13 cellular contexts compared by ENCODE assay signal in genomic region chr17:64984181-64984580, GRCh38.
DNase-seq lines count a peak whose midpoint lies in the region; ATAC-seq and TF ChIP-seq lines count a peak whose summit lies in the region.
"Had no signal": no experiment of that assay in that cellular context is flagged by ENCODE, and none has a peak within 500 bp of the region (broad histone marks: within the 10 kb centered on the region; RNA-seq: fewer than 3 reads in every experiment).

No MANE protein-coding gene starts in this region.

- no peak for TF ChIP-seq POLR2A in stomach (IDR thresholded peaks at IDR 0.05)

- H3K27ac ChIP-seq in stomach: peak overlapping the region in 4 of 5 donors; percentile 81 to 93 (median 89)
- H3K27ac ChIP-seq: tibial artery had no signal

- H3K4me1 Mint-ChIP-seq in activated CD4-positive, alpha-beta T cell treated with anti-CD3 and anti-CD28 coated beads, Interleukin-2, amount 10 ng/mL, durations not matched to agents 24 days and 14 days: peaks cover 49% of the 10 kb centered on the region
- H3K4me1 Mint-ChIP-seq in T-helper 2 cell treated with Interferon-gamma antibody and Interleukin-4, amounts not matched to agents 5 μg/mL and 100 μg/mL, for 36 hours (ENCODE audit: low read depth): peaks cover 48% of the 10 kb centered on the region

- TF ChIP-seq EP300 in stomach (IDR thresholded peaks at IDR 0.05): no peak

- no peak for TF ChIP-seq CTCF in stomach (IDR thresholded peaks at IDR 0.05)

- peaks cover 8% of the 10 kb centered on the region for H3K9me3 Mint-ChIP-seq in activated CD4-positive, alpha-beta T cell treated with anti-CD3 and anti-CD28 coated beads, Interleukin-2, amount 10 ng/mL, durations not matched to agents 24 days and 14 days
- peaks cover 11% of the 10 kb centered on the region for H3K9me3 Mint-ChIP-seq in T-helper 2 cell treated with Interferon-gamma antibody and Interleukin-4, amounts not matched to agents 5 μg/mL and 100 μg/mL, for 36 hours

- H3K27me3 ChIP-seq in stomach: no peaks in the 10 kb centered on the region
- H3K27me3 ChIP-seq: gastroesophageal sphincter, tibial artery had no signal

- H3K4me3 Mint-ChIP-seq in activated CD4-positive, alpha-beta T cell treated with anti-CD3 and anti-CD28 coated beads, Interleukin-2, amount 10 ng/mL, durations not matched to agents 24 days and 14 days: peak overlapping the region; percentile 83
- H3K4me3 Mint-ChIP-seq in T-helper 2 cell treated with Interferon-gamma antibody and Interleukin-4, amounts not matched to agents 5 μg/mL and 100 μg/mL, for 36 hours: peak overlapping the region; percentile 75

- no peaks in the 10 kb centered on the region for H3K36me3 ChIP-seq in stomach
- H3K36me3 ChIP-seq: gastroesophageal sphincter, tibial artery had no signal

- peaks cover 11 to 42% (median 31%) of the 10 kb centered on the region in 4 donors for H3K4me1 ChIP-seq in stomach

- intact Hi-C loops in activated CD4-positive, alpha-beta T cell treated with anti-CD3 and anti-CD28 coated beads, Interleukin-2, amount 10 ng/mL, durations not matched to agents 24 days and 14 days (cut with micrococcal nuclease): loop anchor here (2.0 kb wide), 1 partner anchor 245 kb away; no protein-coding TSS in a partner anchor
- intact Hi-C loops in stomach (cut with DNase I; ENCODE audit: low total_unique reads): no loop called here

- no peak overlapping the region for H3K4me3 ChIP-seq in stomach
- H3K4me3 ChIP-seq: gastroesophageal sphincter, mucosa of descending colon, tibial artery had no signal

- H3K9me3 ChIP-seq in stomach: no peaks in the 10 kb centered on the region
- H3K9me3 ChIP-seq: gastroesophageal sphincter, mucosa of descending colon, tibial artery had no signal

- H3K27ac Mint-ChIP-seq in activated CD4-positive, alpha-beta T cell treated with anti-CD3 and anti-CD28 coated beads, Interleukin-2, amount 10 ng/mL, durations not matched to agents 24 days and 14 days: peak overlapping the region; percentile 99
- H3K27ac Mint-ChIP-seq in T-helper 2 cell treated with Interferon-gamma antibody and Interleukin-4, amounts not matched to agents 5 μg/mL and 100 μg/mL, for 36 hours: peak overlapping the region; percentile 94

- H3K36me3 Mint-ChIP-seq in activated CD4-positive, alpha-beta T cell treated with anti-CD3 and anti-CD28 coated beads, Interleukin-2, amount 10 ng/mL, durations not matched to agents 24 days and 14 days (ENCODE audit: low read depth): peaks cover 8% of the 10 kb centered on the region
- H3K36me3 Mint-ChIP-seq in T-helper 2 cell treated with Interferon-gamma antibody and Interleukin-4, amounts not matched to agents 5 μg/mL and 100 μg/mL, for 36 hours (ENCODE audit: low read depth): peaks cover 16% of the 10 kb centered on the region

- no peak for ATAC-seq in GM21423 (IDR thresholded peaks at IDR 0.05; ENCODE audit: unreplicated experiment)
- ATAC-seq: gastroesophageal sphincter had no signal

- no peaks in the 10 kb centered on the region for H3K27me3 Mint-ChIP-seq in activated CD4-positive, alpha-beta T cell treated with anti-CD3 and anti-CD28 coated beads, Interleukin-2, amount 10 ng/mL, durations not matched to agents 24 days and 14 days
- H3K27me3 Mint-ChIP-seq in T-helper 2 cell treated with Interferon-gamma antibody and Interleukin-4, amounts not matched to agents 5 μg/mL and 100 μg/mL, for 36 hours (ENCODE audit: low read depth): no peaks in the 10 kb centered on the region

- DNase-seq in activated CD4-positive, alpha-beta T cell treated with anti-CD3 and anti-CD28 coated beads, Interleukin-2, amount 10 ng/mL, durations not matched to agents 24 days and 14 days: peak; percentile 67
- DNase-seq in activated CD4-positive, alpha-beta T cell treated with anti-CD3 and anti-CD28 coated beads, Interleukin-2, amount 50 U/mL, for 4 hours: no peak
- peak; percentile 66 for DNase-seq in T-helper 2 cell treated with Interferon-gamma antibody and Interleukin-4, amounts not matched to agents 5 μg/mL and 100 μg/mL, for 36 hours (ENCODE audit: low spot score)
- peak; percentile 42 for DNase-seq in islet precursor cell
- no peak for DNase-seq in stomach
- no peak for DNase-seq in DMS53 (lab: John Stamatoyannopoulos, UW)
- DNase-seq in COR-L47 (lab: John Stamatoyannopoulos, UW): no peak
- DNase-seq: mucosa of descending colon, NCI-H2081 treated with DMSO at 0.1 percent for 48 hours, SHP77 treated with DMSO at 0.1 percent for 48 hours, tibial artery had no signal

- 85 to 92% (median 89%) methylated on average over 3 of the region's 3 CpGs for WGBS in stomach, 5 donors

Comparison
In these comparisons a context has a peak if more than half of its experiments do, and no peak if none do; other contexts are left out.
1. DNase-seq: peak in activated CD4-positive, alpha-beta T cell treated with anti-CD3 and anti-CD28 coated beads, Interleukin-2, amount 10 ng/mL, durations not matched to agents 24 days and 14 days (single experiment), T-helper 2 cell treated with Interferon-gamma antibody and Interleukin-4, amounts not matched to agents 5 μg/mL and 100 μg/mL, for 36 hours (single experiment) and islet precursor cell (single experiment); none in activated CD4-positive, alpha-beta T cell treated with anti-CD3 and anti-CD28 coated beads, Interleukin-2, amount 50 U/mL, for 4 hours (0 of 2), stomach (single experiment), DMS53 (single experiment) and COR-L47 (single experiment).